Comparison of ENCODE assay signal across 8 cellular contexts in the genomic region with DNA sequence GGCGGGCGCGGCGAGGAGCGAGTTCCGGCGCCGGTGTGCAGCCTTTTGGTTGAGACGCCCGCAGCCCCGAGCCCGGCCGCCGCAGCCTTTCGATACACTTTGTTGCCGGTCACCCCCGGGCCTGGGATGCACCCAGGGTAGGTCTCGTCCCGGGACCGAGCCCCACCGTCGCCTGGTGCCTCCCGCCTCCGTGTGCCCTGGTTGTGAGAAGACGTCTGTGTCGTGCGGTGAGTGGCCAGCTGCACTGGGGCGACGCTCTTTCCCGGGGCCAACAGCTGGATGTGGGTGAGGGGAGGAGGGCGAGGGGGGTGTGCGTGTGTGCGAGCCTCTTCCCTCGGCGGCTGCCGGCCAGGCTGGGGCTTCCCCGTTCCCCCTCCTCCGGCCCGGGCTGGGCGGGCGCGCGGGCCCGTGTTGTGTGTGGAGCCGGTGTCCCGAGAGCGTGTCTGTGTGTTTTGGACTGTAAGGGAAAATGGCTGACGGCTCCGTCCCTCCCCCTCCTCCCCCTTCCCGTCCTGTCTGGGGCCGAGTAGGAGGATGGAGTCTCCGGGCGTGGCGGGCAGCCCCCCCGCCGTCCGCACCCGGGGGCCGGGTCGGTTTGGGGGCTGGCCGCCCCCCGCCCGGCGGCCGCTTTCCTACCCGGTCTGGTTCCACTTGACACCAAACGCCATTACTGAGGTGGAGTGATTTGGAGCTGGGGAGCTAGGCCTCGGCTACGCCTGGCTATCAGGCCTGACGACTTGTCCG. TPM values are rescaled to one million over a fixed set of nuclear protein-coding genes. Genes with fewer than 3 reads are reported as not detected.
DNase-seq lines count a peak whose midpoint lies in the region; ATAC-seq lines count a peak whose summit lies in the region.

No MANE protein-coding gene starts in this region.

- peak overlapping the region; percentile 100 for H3K27ac Mint-ChIP-seq in activated CD8-positive, alpha-beta T cell treated with anti-CD3 and anti-CD28 coated beads, Interleukin-2, amount 10 ng/mL, durations not matched to agents 7 days and 5 days
- H3K27ac Mint-ChIP-seq in effector memory CD8-positive, alpha-beta T cell: peak overlapping the region; percentile 98

- peak; percentile 44 for DNase-seq in DMS114 treated with DMSO at 0.1 percent for 48 hours (lab: John Stamatoyannopoulos, UW; ENCODE audit: unreplicated experiment)
- DNase-seq in NCI-H1105 (lab: John Stamatoyannopoulos, UW): peak; percentile 14
- DNase-seq in activated CD8-positive, alpha-beta T cell treated with anti-CD3 and anti-CD28 coated beads, Interleukin-2, amount 10 ng/mL, durations not matched to agents 7 days and 5 days: peak; percentile 56
- peak; percentile 16 to 23 (median 17) for DNase-seq in effector memory CD8-positive, alpha-beta T cell
- peak; percentile 88 for DNase-seq in mesenteric fat pad (ENCODE audit: low spot score)
- DNase-seq in stimulated activated CD8-positive, alpha-beta memory T cell treated with anti-CD3 and anti-CD28 coated beads, Interleukin-2, amount 100 ng/mL, for 1 hour (ENCODE audit: low read depth in 2 of 2): peak; percentile 2 to 7

- no peaks in the 10 kb centered on the region for H3K9me3 Mint-ChIP-seq in activated CD8-positive, alpha-beta T cell treated with anti-CD3 and anti-CD28 coated beads, Interleukin-2, amount 10 ng/mL, durations not matched to agents 7 days and 5 days (ENCODE audit: insufficient read depth)
- no peaks in the 10 kb centered on the region for H3K9me3 Mint-ChIP-seq in effector memory CD8-positive, alpha-beta T cell

- peaks cover 33% of the 10 kb centered on the region for H3K4me1 Mint-ChIP-seq in activated CD8-positive, alpha-beta T cell treated with anti-CD3 and anti-CD28 coated beads, Interleukin-2, amount 10 ng/mL, durations not matched to agents 7 days and 5 days (ENCODE audit: low read depth)
- H3K4me1 Mint-ChIP-seq in effector memory CD8-positive, alpha-beta T cell (ENCODE audit: low read depth in 2 of 2): peaks cover 11 to 24% of the 10 kb centered on the region in 2 donors

- ATAC-seq in GM21717 (IDR thresholded peaks at IDR 0.05; ENCODE audit: unreplicated experiment) (peak; percentile 10), HG03460 (IDR thresholded peaks at IDR 0.05; ENCODE audit: unreplicated experiment) (no peak)
- ATAC-seq in activated CD8-positive, alpha-beta T cell treated with anti-CD3 and anti-CD28 coated beads, Interleukin-2, amount 10 ng/mL, durations not matched to agents 7 days and 5 days: peak; percentile 12
- ATAC-seq in effector memory CD8-positive, alpha-beta T cell (replicated peaks): peak; percentile 3

- no peaks in the 10 kb centered on the region for H3K27me3 Mint-ChIP-seq in activated CD8-positive, alpha-beta T cell treated with anti-CD3 and anti-CD28 coated beads, Interleukin-2, amount 10 ng/mL, durations not matched to agents 7 days and 5 days (ENCODE audit: low read depth)
- no peaks in the 10 kb centered on the region for H3K27me3 Mint-ChIP-seq in effector memory CD8-positive, alpha-beta T cell

- CTCF ChIA-PET in activated CD8-positive, alpha-beta T cell treated with anti-CD3 and anti-CD28 coated beads, Interleukin-2, amount 10 ng/mL, durations not matched to agents 7 days and 5 days (lab: Charles Lee): interaction anchor here (1.3 to 2.7 kb wide), 3 partner anchors 30 to 433 kb away, joined by 3 to 18 read pairs (median 3); no protein-coding TSS in a partner anchor

- H3K36me3 Mint-ChIP-seq in activated CD8-positive, alpha-beta T cell treated with anti-CD3 and anti-CD28 coated beads, Interleukin-2, amount 10 ng/mL, durations not matched to agents 7 days and 5 days (ENCODE audit: low read depth): peaks cover 22% of the 10 kb centered on the region
- H3K36me3 Mint-ChIP-seq in effector memory CD8-positive, alpha-beta T cell (ENCODE audit: insufficient read depth): peaks cover 46% of the 10 kb centered on the region

- POLR2A ChIA-PET in activated CD8-positive, alpha-beta T cell treated with anti-CD3 and anti-CD28 coated beads, Interleukin-2, amount 10 ng/mL, durations not matched to agents 7 days and 5 days (lab: Charles Lee): interaction anchor here (0.8 to 3.2 kb wide), 17 partner anchors 8 to 438 kb away, joined by 3 to 21 read pairs (median 5); partner anchors contain the start of genes CXorf38 and MED14

- peak overlapping the region; percentile 77 for H3K4me3 Mint-ChIP-seq in activated CD8-positive, alpha-beta T cell treated with anti-CD3 and anti-CD28 coated beads, Interleukin-2, amount 10 ng/mL, durations not matched to agents 7 days and 5 days
- peak overlapping the region; percentile 83 to 86 for H3K4me3 Mint-ChIP-seq in effector memory CD8-positive, alpha-beta T cell

RNA-seq across cellular contexts. Expression of gene USP9X, which starts 0.8 kb away (rescaled TPM):
- total RNA-seq in activated CD8-positive, alpha-beta T cell treated with anti-CD3 and anti-CD28 coated beads, Interleukin-2, amount 10 ng/mL, durations not matched to agents 7 days and 5 days: 10 to 100 TPM; 38.0 to 46.0 TPM
- 97.2 TPM for total RNA-seq in mesenteric fat pad

Comparison
In these comparisons a context has a peak if more than half of its experiments do, and no peak if none do; other contexts are left out.
1. DNase-seq: peak in every context shown above with its lines; median percentile 88 in mesenteric fat pad; 56 in activated CD8-positive, alpha-beta T cell treated with anti-CD3 and anti-CD28 coated beads, Interleukin-2, amount 10 ng/mL, durations not matched to agents 7 days and 5 days; 44 in DMS114 treated with DMSO at 0.1 percent for 48 hours; 17 in effector memory CD8-positive, alpha-beta T cell; 14 in NCI-H1105; 4 in stimulated activated CD8-positive, alpha-beta memory T cell treated with anti-CD3 and anti-CD28 coated beads, Interleukin-2, amount 100 ng/mL, for 1 hour.